In the genomic region with DNA sequence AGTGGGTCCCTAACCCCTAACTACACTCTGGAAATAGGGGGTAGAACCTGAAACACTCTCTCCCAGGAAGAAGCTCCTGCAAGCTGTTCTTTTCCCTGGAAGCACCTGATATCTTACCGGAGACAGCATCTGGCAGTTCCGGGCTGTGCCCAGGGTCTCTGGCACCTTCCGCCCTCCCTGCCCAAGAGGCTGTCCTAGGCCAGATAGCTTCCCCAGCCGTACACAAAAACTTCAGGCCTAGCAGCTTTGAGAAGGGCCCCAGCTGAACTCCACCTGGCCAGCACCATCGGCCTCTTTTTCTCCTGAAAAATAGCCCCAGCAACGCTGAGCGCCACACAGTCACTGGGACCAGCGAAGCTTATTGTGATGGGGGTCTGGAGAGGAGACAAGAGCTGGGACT, we compare ENCODE assay signal across 9 cellular contexts. TPM values are rescaled to one million over a fixed set of nuclear protein-coding genes. Genes with fewer than 3 reads are reported as not detected.
DNase-seq lines count a peak whose midpoint lies in the region; ATAC-seq and TF ChIP-seq lines count a peak whose summit lies in the region.
"Had no signal": no experiment of that assay in that cellular context is flagged by ENCODE, and none has a peak within 500 bp of the region (broad histone marks: within the 10 kb centered on the region; RNA-seq: fewer than 3 reads in every experiment).

No MANE protein-coding gene starts in this region.

- H3K27ac Mint-ChIP-seq in activated naive CD4-positive, alpha-beta T cell treated with anti-CD3 and anti-CD28 coated beads for 36 hours: no peak overlapping the region

- no peak for TF ChIP-seq EP300 in tibial nerve (IDR thresholded peaks at IDR 0.05)

- in situ Hi-C loops in astrocyte of the cerebellum (cut with HindIII; ENCODE audit: low sequenced_read_pairs): no loop called here

- no peak for TF ChIP-seq CTCF in astrocyte of the cerebellum (IDR thresholded peaks at IDR 0.05; ENCODE audit: low read depth, low read length, missing control alignments)
- no peak for TF ChIP-seq CTCF in tibial nerve (IDR thresholded peaks at IDR 0.05)

- DNase-seq in activated naive CD4-positive, alpha-beta T cell treated with anti-CD3 and anti-CD28 coated beads for 36 hours: no peak
- DNase-seq in activated naive CD4-positive, alpha-beta T cell treated with anti-CD3 and anti-CD28 coated beads, Interleukin-2, amount 50 U/mL, for 16 hours: no peak
- DNase-seq in astrocyte of the cerebellum (ENCODE audit: low read depth) (no peak), tibial nerve (ENCODE audit: low spot score in 2 of 2) (no peak), LoVo (ENCODE audit: low spot score) (no peak), GM19240 (ENCODE audit: insufficient read length, low spot score) (no peak)

- no peak overlapping the region for H3K9ac ChIP-seq in mucosa of rectum (ENCODE audit: low read depth in 1 of 2, low read length in 2 of 2)

- H3K27me3 Mint-ChIP-seq in activated naive CD4-positive, alpha-beta T cell treated with anti-CD3 and anti-CD28 coated beads for 36 hours (ENCODE audit: low read depth): peaks cover 45% of the 10 kb centered on the region

- TF ChIP-seq POLR2A in tibial nerve (IDR thresholded peaks at IDR 0.05): no peak

- H3K36me3 ChIP-seq in mucosa of rectum (ENCODE audit: control insufficient read depth in 2 of 2, insufficient read depth in 2 of 2, low read length in 2 of 2) (no peaks in the 10 kb centered on the region), tibial nerve (peaks cover 0 to 4% (median 0%) of the 10 kb centered on the region in 3 donors)

- H3K36me3 Mint-ChIP-seq in activated naive CD4-positive, alpha-beta T cell treated with anti-CD3 and anti-CD28 coated beads for 36 hours (ENCODE audit: low read depth): peaks cover 3% of the 10 kb centered on the region

- H3K27ac ChIP-seq in mucosa of rectum (ENCODE audit: low read depth in 2 of 2, low read length in 2 of 2): peak overlapping the region; percentile 88
- H3K27ac ChIP-seq in tibial nerve: peak overlapping the region; percentile 69 to 94 (median 92)

- no peaks in the 10 kb centered on the region for H3K9me3 ChIP-seq in mucosa of rectum (ENCODE audit: control insufficient read depth in 2 of 2, low read length in 2 of 2)
- no peaks in the 10 kb centered on the region for H3K9me3 ChIP-seq in tibial nerve

- ATAC-seq in GM18870 (IDR thresholded peaks at IDR 0.05; ENCODE audit: unreplicated experiment): no peak

- intact Hi-C loops in activated naive CD4-positive, alpha-beta T cell treated with anti-CD3 and anti-CD28 coated beads for 36 hours (cut with micrococcal nuclease): loop anchor here (1.0 to 10.0 kb wide), 10 partner anchors 9 to 1594 kb away; a partner anchor contains a TSS

- peak overlapping the region; percentile 95 for H3K4me3 Mint-ChIP-seq in activated naive CD4-positive, alpha-beta T cell treated with anti-CD3 and anti-CD28 coated beads for 36 hours

- H3K27me3 ChIP-seq in mucosa of rectum (ENCODE audit: control insufficient read depth in 2 of 2, insufficient read depth in 2 of 2, low read length in 2 of 2) (peaks cover 3 to 13% of the 10 kb centered on the region in 2 donors), tibial nerve (peaks cover 0 to 45% of the 10 kb centered on the region in 2 donors)

- no peaks in the 10 kb centered on the region for H3K9me3 Mint-ChIP-seq in activated naive CD4-positive, alpha-beta T cell treated with anti-CD3 and anti-CD28 coated beads for 36 hours
- H3K9me3 Mint-ChIP-seq: activated T-helper 1 cell treated with anti-CD3 and anti-CD28 coated beads, Interleukin-12 subunit alpha, Interleukin-12 subunit beta, Interleukin-2, Interleukin-4 antibody, amounts not matched to agents 30 ng/mL and 10 ng/mL and 1 ng/mL, durations not matched to agents 14 hours and 24 hours and 36 hours had no signal

- peaks cover 31% of the 10 kb centered on the region for H3K4me1 Mint-ChIP-seq in activated naive CD4-positive, alpha-beta T cell treated with anti-CD3 and anti-CD28 coated beads for 36 hours (ENCODE audit: low read depth)

- WGBS in tibial nerve, 2 donors: 84 to 88% methylated on average over 8 of the region's 8 CpGs

- peak overlapping the region; percentile 87 for H3K4me3 ChIP-seq in astrocyte of the cerebellum (ENCODE audit: low read depth, low read length)
- peak overlapping the region in 1 of 2 donors; percentile 84 for H3K4me3 ChIP-seq in mucosa of rectum (ENCODE audit: low read length in 2 of 2)
- peak overlapping the region in 2 of 4 donors; percentile 70 to 74 for H3K4me3 ChIP-seq in tibial nerve

- CTCF ChIA-PET in activated naive CD4-positive, alpha-beta T cell treated with anti-CD3 and anti-CD28 coated beads for 36 hours (lab: Charles Lee): interaction anchor here (1.7 to 4.2 kb wide), 3 partner anchors 11 to 828 kb away, joined by 5 to 42 read pairs (median 9); a partner anchor contains a TSS

- H3K4me1 ChIP-seq in mucosa of rectum (ENCODE audit: control insufficient read depth in 2 of 2, insufficient read depth in 2 of 2, low read length in 2 of 2) (peaks cover 5 to 16% of the 10 kb centered on the region in 2 donors), tibial nerve (peaks cover 0 to 31% (median 17%) of the 10 kb centered on the region in 4 donors)

RNA-seq across cellular contexts. Expression of a gene that starts 9.7 kb away (rescaled TPM):
- not detected for total RNA-seq in activated naive CD4-positive, alpha-beta T cell treated with anti-CD3 and anti-CD28 coated beads for 36 hours
- 10 to 100 TPM in 3 of 4 donors, 1 to 10 TPM in 1; 8.5 to 22.7 (median 17.9) TPM for total RNA-seq in tibial nerve
- total RNA-seq: activated T-helper 1 cell treated with anti-CD3 and anti-CD28 coated beads, Interleukin-12 subunit alpha, Interleukin-12 subunit beta, Interleukin-2, Interleukin-4 antibody, amounts not matched to agents 30 ng/mL and 10 ng/mL and 1 ng/mL, durations not matched to agents 14 hours and 24 hours and 36 hours had no signal

Comparison
In these comparisons a context has a peak if more than half of its experiments do, and no peak if none do; other contexts are left out.
1. RNA of a gene that starts 9.7 kb away (total RNA-seq): 8.5 to 22.7 TPM in tibial nerve; not detected in activated naive CD4-positive, alpha-beta T cell treated with anti-CD3 and anti-CD28 coated beads for 36 hours; every median in the first group is over 4 times any median in the second.